1 cellular context compared by ENCODE assay signal in genomic region chr19:7611541-7612279, GRCh38.
TF ChIP-seq lines count a peak whose summit lies in the region.

No MANE protein-coding gene starts in this region.

TF ChIP-seq in SK-N-SH, 30 proteins besides CTCF, POLR2A, EP300 and RAD21 (continued from another document):
- TF ChIP-seq REST (IDR thresholded peaks at IDR 0.05; ENCODE audit: low read depth, low read length): peak; percentile 88
- no peak for TF ChIP-seq USF2 (IDR thresholded peaks at IDR 0.05; ENCODE audit: borderline replicate concordance, low read depth, low read length)
- TF ChIP-seq YY1 (IDR thresholded peaks at IDR 0.05; ENCODE audit: low read depth): no peak
- no peak for TF ChIP-seq CHD2 (IDR thresholded peaks at IDR 0.05; ENCODE audit: low read length, partially characterized antibody)
- no peak for TF ChIP-seq NRF1 (IDR thresholded peaks at IDR 0.05; ENCODE audit: low read depth, low read length)
- no peak for TF ChIP-seq RCOR1 (IDR thresholded peaks at IDR 0.05; ENCODE audit: low read length)
